Comparison of ENCODE assay signal across 22 cellular contexts in the genomic region with DNA sequence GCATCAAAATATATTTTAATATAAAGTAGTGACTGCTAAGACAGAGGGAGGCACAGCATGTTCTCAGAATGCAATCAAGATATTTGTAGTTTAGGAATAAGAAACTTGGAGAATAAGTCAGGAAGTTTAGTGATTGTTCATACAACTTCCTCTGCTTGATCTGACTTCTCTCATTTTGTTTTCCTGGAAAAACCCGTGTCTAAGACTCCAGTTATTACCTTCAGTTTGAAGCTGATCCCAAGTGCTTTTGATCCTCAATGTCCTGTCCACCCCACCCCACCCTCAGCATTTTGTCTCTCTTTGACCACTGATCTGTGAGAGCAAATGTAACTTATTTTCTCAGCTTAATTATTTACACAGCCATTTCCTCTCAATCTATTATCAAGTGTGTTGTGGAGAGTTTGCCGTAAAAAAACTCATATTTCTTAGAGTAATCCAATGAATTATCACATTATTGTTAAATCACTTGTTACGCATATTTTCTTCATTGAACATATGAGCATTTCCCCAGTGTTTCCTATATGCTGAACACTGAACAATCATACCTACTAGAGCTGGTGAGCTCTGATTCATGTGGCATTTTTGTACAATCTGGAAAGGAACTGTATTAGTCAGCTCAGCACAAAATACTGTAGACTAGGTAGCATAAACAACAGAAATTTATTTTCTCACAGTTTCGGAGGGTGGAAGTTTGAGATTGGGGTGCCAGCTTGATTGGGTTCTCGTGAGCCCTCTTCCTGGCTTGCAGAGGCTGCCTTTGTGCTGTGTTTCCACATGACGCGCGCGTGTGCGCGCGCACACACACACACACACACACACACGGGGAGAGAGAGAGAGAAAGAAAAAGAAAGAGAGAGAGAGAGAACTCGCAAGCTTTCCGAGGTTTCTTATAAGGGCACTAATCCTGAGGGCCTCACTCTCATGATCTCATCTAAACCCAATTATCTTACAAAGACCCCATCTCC.
A peak's percentile ranks its signal among the peaks of the same experiment; 100 is the strongest.
DNase-seq lines count a peak whose midpoint lies in the region; ATAC-seq and TF ChIP-seq lines count a peak whose summit lies in the region.
"Had no signal": no experiment of that assay in that cellular context is flagged by ENCODE, and none has a peak within 500 bp of the region (broad histone marks: within the 10 kb centered on the region; RNA-seq: fewer than 3 reads in every experiment).

No MANE protein-coding gene starts in this region.

- H3K79me2 ChIP-seq in GM23338 (replicated peaks; ENCODE audit: insufficient read depth) (no peaks in the 10 kb centered on the region), osteoblast (ENCODE audit: insufficient read depth, low read length) (peaks cover 3% of the 10 kb centered on the region)

- H3K9me3 Mint-ChIP-seq in GM23338, result no peaks in the 10 kb centered on the region; the same call in 2 of the 3 replicates
- H3K9me3 Mint-ChIP-seq: neural crest cell had no signal

- DNase-seq in GM23338 (ENCODE audit: low spot score) (no peak), NCI-H226 (peak; percentile 28), cardiac fibroblast (ENCODE audit: low read depth in 2 of 2) (peak; percentile 6 to 70), osteoblast (ENCODE audit: insufficient read length, low spot score, missing footprints) (peak; percentile 42), UCSD-AML1 (lab: John Stamatoyannopoulos, UW; ENCODE audit: unreplicated experiment) (no peak), GF-D8 (lab: John Stamatoyannopoulos, UW) (no peak)
- DNase-seq: activated CD8-positive, alpha-beta T cell treated with anti-CD3 and anti-CD28 coated beads, Interleukin-2, amount 10 ng/mL, durations not matched to agents 7 days and 5 days; activated naive CD4-positive, alpha-beta T cell treated with Interleukin-2 at 50 U/mL for 16 hours; activated T-cell treated with anti-CD3 and anti-CD28 coated beads, Interleukin-2, amount 50 U/mL, for 1 hour; amniotic stem cell; DMS 273 treated with DMSO at 0.1 percent for 48 hours; dorsolateral prefrontal cortex; GOT3; Karpas-422; NCI-H526 treated with DMSO at 0.1 percent for 48 hours; SK-N-SH; stimulated activated CD4-positive, alpha-beta T cell treated with anti-CD3 and anti-CD28 coated beads, Interleukin-4, amount 100 ng/mL, for 4 hours; stimulated activated naive CD4-positive, alpha-beta T cell treated with Interleukin-2 at 50 U/mL for 16 hours had no signal

- H3K4me1 ChIP-seq in GM23338 (ENCODE audit: insufficient read depth), result no peaks in the 10 kb centered on the region
- peaks cover 14% of the 10 kb centered on the region for H3K4me1 ChIP-seq in osteoblast (ENCODE audit: insufficient read depth, low read length)

- H3K27ac Mint-ChIP-seq in GM23338, result no peak overlapping the region
- H3K27ac Mint-ChIP-seq: activated CD8-positive, alpha-beta T cell treated with anti-CD3 and anti-CD28 coated beads, Interleukin-2, amount 10 ng/mL, durations not matched to agents 7 days and 5 days had no signal

- H3K9me3 ChIP-seq in osteoblast (ENCODE audit: low read depth, low read length), result no peaks in the 10 kb centered on the region
- H3K9me3 ChIP-seq: SK-N-SH, thoracic aorta had no signal

- H3F3A ChIP-seq in GM23338 (replicated peaks; ENCODE audit: low read depth), result no peaks in the 10 kb centered on the region

- H3K4me1 Mint-ChIP-seq in GM23338, result no peaks in the 10 kb centered on the region; the same call in 2 of the 3 replicates
- H3K4me1 Mint-ChIP-seq: neural crest cell had no signal

- TF ChIP-seq CTCF in GM23338 (conservative IDR thresholded peaks at IDR 0.05; ENCODE audit: low read depth in 2 of 2) (no peak), cardiac fibroblast (IDR thresholded peaks at IDR 0.05; ENCODE audit: low read depth, low read length) (no peak), osteoblast (IDR thresholded peaks at IDR 0.05; ENCODE audit: extremely low read depth, low read depth, low read length) (no peak)

- no peaks in the 10 kb centered on the region for H3K36me3 ChIP-seq in GM23338 (ENCODE audit: insufficient read depth)
- no peaks in the 10 kb centered on the region for H3K36me3 ChIP-seq in osteoblast (ENCODE audit: insufficient read depth, low read length)
- H3K36me3 ChIP-seq: thoracic aorta had no signal

- H3K27ac ChIP-seq in GM23338 (ENCODE audit: low read depth) (no peak overlapping the region), osteoblast (ENCODE audit: low read depth, low read length) (no peak overlapping the region)
- H3K27ac ChIP-seq: dorsolateral prefrontal cortex, thoracic aorta had no signal

- H4K20me1 ChIP-seq in GM23338 (replicated peaks; ENCODE audit: insufficient read depth) (no peaks in the 10 kb centered on the region), osteoblast (ENCODE audit: insufficient read depth, low read length) (no peaks in the 10 kb centered on the region)

- H3K4me3 ChIP-seq in GM23338 (no peak overlapping the region), cardiac fibroblast (replicated peaks in 1 of 2; ENCODE audit: low read depth in 2 of 2, low read length in 2 of 2) (no peak overlapping the region), osteoblast (ENCODE audit: insufficient read depth, low read length) (no peak overlapping the region)
- H3K4me3 ChIP-seq: dorsolateral prefrontal cortex, thoracic aorta had no signal

- no peak overlapping the region for H3K4me2 ChIP-seq in GM23338
- no peak overlapping the region for H3K4me2 ChIP-seq in osteoblast (ENCODE audit: insufficient read depth, low read length)
- H3K4me2 ChIP-seq: SK-N-SH had no signal

- no peaks in the 10 kb centered on the region for H3K27me3 ChIP-seq in GM23338 (ENCODE audit: insufficient read depth)
- no peaks in the 10 kb centered on the region for H3K27me3 ChIP-seq in osteoblast (ENCODE audit: insufficient read depth, low read length)
- H3K27me3 ChIP-seq: dorsolateral prefrontal cortex had no signal

- no peak for ATAC-seq in GM23338
- no peak for ATAC-seq in GM19452 (IDR thresholded peaks at IDR 0.05; ENCODE audit: unreplicated experiment)
- ATAC-seq: activated CD8-positive, alpha-beta T cell treated with anti-CD3 and anti-CD28 coated beads, Interleukin-2, amount 10 ng/mL, durations not matched to agents 7 days and 5 days; sciatic nerve had no signal

- H3K9me2 ChIP-seq in GM23338 (ENCODE audit: insufficient read depth), result no peaks in the 10 kb centered on the region
- H3K9me2 ChIP-seq: SK-N-SH had no signal

- H3K4me3 Mint-ChIP-seq in GM23338, result no peak overlapping the region
- H3K4me3 Mint-ChIP-seq: activated CD8-positive, alpha-beta T cell treated with anti-CD3 and anti-CD28 coated beads, Interleukin-2, amount 10 ng/mL, durations not matched to agents 7 days and 5 days; neural crest cell had no signal

- H3K27me3 Mint-ChIP-seq in GM23338 (ENCODE audit: insufficient read depth, low read depth, poor library complexity), result peaks cover 2% of the 10 kb centered on the region

- H2AFZ ChIP-seq in GM23338 (peak overlapping the region; percentile 28; the same call in 1 of the 2 replicates), osteoblast (ENCODE audit: low read length) (no peak overlapping the region)

- H3K36me3 Mint-ChIP-seq in GM23338 (ENCODE audit: low read depth), result no peaks in the 10 kb centered on the region

TF ChIP-seq in GM23338, 12 proteins besides CTCF, POLR2A, EP300 and RAD21 (continues in another document):
- TF ChIP-seq STAT1 (IDR thresholded peaks at IDR 0.05; ENCODE audit: unreplicated experiment), result no peak
- TF ChIP-seq ZNF114 (CRISPR knock-in tag; IDR thresholded peaks at IDR 0.05), result no peak
- TF ChIP-seq, protein P1, sequence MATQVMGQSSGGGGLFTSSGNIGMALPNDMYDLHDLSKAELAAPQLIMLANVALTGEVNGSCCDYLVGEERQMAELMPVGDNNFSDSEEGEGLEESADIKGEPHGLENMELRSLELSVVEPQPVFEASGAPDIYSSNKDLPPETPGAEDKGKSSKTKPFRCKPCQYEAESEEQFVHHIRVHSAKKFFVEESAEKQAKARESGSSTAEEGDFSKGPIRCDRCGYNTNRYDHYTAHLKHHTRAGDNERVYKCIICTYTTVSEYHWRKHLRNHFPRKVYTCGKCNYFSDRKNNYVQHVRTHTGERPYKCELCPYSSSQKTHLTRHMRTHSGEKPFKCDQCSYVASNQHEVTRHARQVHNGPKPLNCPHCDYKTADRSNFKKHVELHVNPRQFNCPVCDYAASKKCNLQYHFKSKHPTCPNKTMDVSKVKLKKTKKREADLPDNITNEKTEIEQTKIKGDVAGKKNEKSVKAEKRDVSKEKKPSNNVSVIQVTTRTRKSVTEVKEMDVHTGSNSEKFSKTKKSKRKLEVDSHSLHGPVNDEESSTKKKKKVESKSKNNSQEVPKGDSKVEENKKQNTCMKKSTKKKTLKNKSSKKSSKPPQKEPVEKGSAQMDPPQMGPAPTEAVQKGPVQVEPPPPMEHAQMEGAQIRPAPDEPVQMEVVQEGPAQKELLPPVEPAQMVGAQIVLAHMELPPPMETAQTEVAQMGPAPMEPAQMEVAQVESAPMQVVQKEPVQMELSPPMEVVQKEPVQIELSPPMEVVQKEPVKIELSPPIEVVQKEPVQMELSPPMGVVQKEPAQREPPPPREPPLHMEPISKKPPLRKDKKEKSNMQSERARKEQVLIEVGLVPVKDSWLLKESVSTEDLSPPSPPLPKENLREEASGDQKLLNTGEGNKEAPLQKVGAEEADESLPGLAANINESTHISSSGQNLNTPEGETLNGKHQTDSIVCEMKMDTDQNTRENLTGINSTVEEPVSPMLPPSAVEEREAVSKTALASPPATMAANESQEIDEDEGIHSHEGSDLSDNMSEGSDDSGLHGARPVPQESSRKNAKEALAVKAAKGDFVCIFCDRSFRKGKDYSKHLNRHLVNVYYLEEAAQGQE (IDR thresholded peaks at IDR 0.05; ENCODE audit: unreplicated experiment), result no peak
- TF ChIP-seq EZH2phosphoT487 (IDR thresholded peaks at IDR 0.05; ENCODE audit: unreplicated experiment), result no peak
- TF ChIP-seq JUNB (IDR thresholded peaks at IDR 0.05; ENCODE audit: unreplicated experiment), result no peak
- no peak for TF ChIP-seq CREB1 (CRISPR knock-in tag; IDR thresholded peaks at IDR 0.05; ENCODE audit: low read depth)
- TF ChIP-seq ETS1 (IDR thresholded peaks at IDR 0.05), result no peak
- no peak for TF ChIP-seq ZNF331 (CRISPR knock-in tag; IDR thresholded peaks at IDR 0.05; ENCODE audit: low read depth)
- TF ChIP-seq POLR2AphosphoS5 (IDR thresholded peaks at IDR 0.05; ENCODE audit: low read depth), result no peak
- TF ChIP-seq NANOG (IDR thresholded peaks at IDR 0.05; ENCODE audit: borderline replicate concordance), result no peak
- TF ChIP-seq EZH2 (IDR thresholded peaks at IDR 0.05; ENCODE audit: low read depth, unreplicated experiment), result no peak

Comparison
In these comparisons a context has a peak if more than half of its experiments do, and no peak if none do; other contexts are left out.
1. DNase-seq: peak in NCI-H226 (single experiment), cardiac fibroblast (2 of 2) and osteoblast (single experiment); none in GM23338 (single experiment), UCSD-AML1 (single experiment) and GF-D8 (single experiment).